ENCODE assay signal across 26 cellular contexts in the genomic region with DNA sequence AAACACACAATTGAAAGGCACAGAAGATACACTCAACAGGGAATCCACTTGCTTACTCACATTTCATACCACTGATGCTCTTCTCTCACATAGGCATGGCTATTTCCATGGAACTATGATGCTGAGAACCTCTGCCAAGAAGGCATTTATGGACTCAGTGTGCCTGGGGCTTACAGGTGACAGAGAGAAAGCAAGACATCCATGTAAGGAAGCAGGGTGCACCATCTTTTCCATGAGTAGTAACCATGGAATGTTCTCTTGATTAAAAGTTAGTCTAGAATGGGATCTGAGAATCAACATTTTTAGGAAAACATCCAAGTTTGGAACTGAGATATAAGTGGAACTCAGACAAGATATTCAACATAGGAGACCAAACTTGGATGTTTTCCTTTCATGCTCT. TPM values are rescaled to one million over a fixed set of nuclear protein-coding genes. Genes with fewer than 3 reads are reported as not detected.
DNase-seq lines count a peak whose midpoint lies in the region; ATAC-seq and TF ChIP-seq lines count a peak whose summit lies in the region.
"Had no signal": no experiment of that assay in that cellular context is flagged by ENCODE, and none has a peak within 500 bp of the region (broad histone marks: within the 10 kb centered on the region; RNA-seq: fewer than 3 reads in every experiment).

No MANE protein-coding gene starts in this region.

- H3K4me3 ChIP-seq in BJ (ENCODE audit: low read depth, low read length) = no peak overlapping the region
- no peak overlapping the region for H3K4me3 ChIP-seq in osteoblast (ENCODE audit: insufficient read depth, low read length)
- H3K4me3 ChIP-seq: colonic mucosa, left lung, suprapubic skin had no signal

- H3K36me3 ChIP-seq in BJ (ENCODE audit: control insufficient read depth, insufficient read depth, low read length) (no peaks in the 10 kb centered on the region), osteoblast (ENCODE audit: insufficient read depth, low read length) (no peaks in the 10 kb centered on the region)
- H3K36me3 ChIP-seq: BE2C, colonic mucosa, left lung, suprapubic skin had no signal

- POLR2A ChIA-PET in BJ (lab: Charles Lee) = no interaction called here

- H3K36me3 Mint-ChIP-seq in progenitor cell of endocrine pancreas (ENCODE audit: insufficient read depth) = no peaks in the 10 kb centered on the region

- TF ChIP-seq CTCF in BJ (IDR thresholded peaks at IDR 0.05; ENCODE audit: insufficient read depth, low read depth, low read length) (no peak), osteoblast (IDR thresholded peaks at IDR 0.05; ENCODE audit: extremely low read depth, low read depth, low read length) (no peak), progenitor cell of endocrine pancreas (IDR thresholded peaks at IDR 0.05; ENCODE audit: unreplicated experiment) (no peak)

- H4K20me1 ChIP-seq in osteoblast (ENCODE audit: insufficient read depth, low read length) = no peaks in the 10 kb centered on the region

- H3K27me3 Mint-ChIP-seq in progenitor cell of endocrine pancreas = no peaks in the 10 kb centered on the region
- H3K27me3 Mint-ChIP-seq: activated B cell treated with CpG ODN at 0.5 μM for 24 hours; activated CD4-positive, alpha-beta memory T cell treated with anti-CD3 and anti-CD28 coated beads, Interleukin-2, amount 10 ng/mL, durations not matched to agents 7 days and 5 days; IgD-negative memory B cell had no signal

- H3K4me2 ChIP-seq in osteoblast (ENCODE audit: insufficient read depth, low read length) = no peak overlapping the region

- DNase-seq in BJ (ENCODE audit: low read depth) = peak; percentile 18
- peak; percentile 22 for DNase-seq in LHCN-M2 (ENCODE audit: low read depth)
- peak; percentile 18 for DNase-seq in dedifferentiated amniotic fluid mesenchymal stem cell (ENCODE audit: extremely low spot score)
- no peak for DNase-seq in osteoblast (ENCODE audit: insufficient read length, low spot score, missing footprints)
- no peak for DNase-seq in G401 (ENCODE audit: low spot score)
- no peak for DNase-seq in progenitor cell of endocrine pancreas (ENCODE audit: low spot score, unreplicated experiment)
- DNase-seq: activated B cell treated with CpG ODN at 0.5 μM for 24 hours; activated CD4-positive, alpha-beta memory T cell treated with anti-CD3 and anti-CD28 coated beads, Interleukin-2, amount 10 ng/mL, durations not matched to agents 7 days and 5 days; activated naive CD4-positive, alpha-beta T cell treated with Interleukin-2 at 50 U/mL for 16 hours; activated T-cell treated with anti-CD3 and anti-CD28 coated beads, Interleukin-2, amount 50 U/mL, for 1 hour; anterior cingulate cortex; BE2C; Calu3; colonic mucosa; left lung; NCI-H1694 treated with DMSO at 0.1 percent for 48 hours; NCI-H2227 treated with DMSO at 0.1 percent for 48 hours; retina; stimulated activated CD4-positive, alpha-beta T cell treated with anti-CD3 and anti-CD28 coated beads, Interleukin-15, amount 100 ng/mL, for 24 hours had no signal

- peak overlapping the region; percentile 1 for H2AFZ ChIP-seq in osteoblast (ENCODE audit: low read length)

- no peak overlapping the region for H3K4me3 Mint-ChIP-seq in progenitor cell of endocrine pancreas (ENCODE audit: low read depth)
- H3K4me3 Mint-ChIP-seq: activated B cell treated with CpG ODN at 0.5 μM for 24 hours; activated CD4-positive, alpha-beta memory T cell treated with anti-CD3 and anti-CD28 coated beads, Interleukin-2, amount 10 ng/mL, durations not matched to agents 7 days and 5 days; IgD-negative memory B cell; T-helper 2 cell treated with Interferon-gamma antibody and Interleukin-4, amounts not matched to agents 5 μg/mL and 100 μg/mL, for 36 hours had no signal

- H3K79me2 ChIP-seq in osteoblast (ENCODE audit: insufficient read depth, low read length) = no peaks in the 10 kb centered on the region

- no peaks in the 10 kb centered on the region for H3K9me3 ChIP-seq in osteoblast (ENCODE audit: low read depth, low read length)
- H3K9me3 ChIP-seq: BE2C, colonic mucosa, left lung, suprapubic skin had no signal

- CTCF ChIA-PET in BJ (lab: Yijun Ruan, JAX) = no interaction called here

- ATAC-seq in HG02759 (IDR thresholded peaks at IDR 0.05; ENCODE audit: unreplicated experiment) = no peak

- H3K27me3 ChIP-seq in BJ (ENCODE audit: control insufficient read depth, insufficient read depth, low read length) = no peaks in the 10 kb centered on the region
- no peaks in the 10 kb centered on the region for H3K27me3 ChIP-seq in osteoblast (ENCODE audit: insufficient read depth, low read length)
- H3K27me3 ChIP-seq: BE2C, colonic mucosa, left lung, suprapubic skin had no signal

- in situ Hi-C loops in G401 (cut with HindIII; ENCODE audit: low sequenced_read_pairs) = no loop called here

- peaks cover 7% of the 10 kb centered on the region for H3K4me1 Mint-ChIP-seq in progenitor cell of endocrine pancreas (ENCODE audit: low read depth)
- H3K4me1 Mint-ChIP-seq: activated CD4-positive, alpha-beta memory T cell treated with anti-CD3 and anti-CD28 coated beads, Interleukin-2, amount 10 ng/mL, durations not matched to agents 7 days and 5 days had no signal

- no peak overlapping the region for H3K27ac ChIP-seq in osteoblast (ENCODE audit: low read depth, low read length)
- H3K27ac ChIP-seq: colonic mucosa, HL-60, suprapubic skin had no signal

- H3K9me3 Mint-ChIP-seq in progenitor cell of endocrine pancreas (ENCODE audit: low read depth) = no peaks in the 10 kb centered on the region
- H3K9me3 Mint-ChIP-seq: activated B cell treated with CpG ODN at 0.5 μM for 24 hours; activated CD4-positive, alpha-beta memory T cell treated with anti-CD3 and anti-CD28 coated beads, Interleukin-2, amount 10 ng/mL, durations not matched to agents 7 days and 5 days; IgD-negative memory B cell; T-helper 2 cell treated with Interferon-gamma antibody and Interleukin-4, amounts not matched to agents 5 μg/mL and 100 μg/mL, for 36 hours had no signal

- H3K4me1 ChIP-seq in osteoblast (ENCODE audit: insufficient read depth, low read length) = peaks cover 9% of the 10 kb centered on the region
- H3K4me1 ChIP-seq: BE2C, colonic mucosa, left lung, suprapubic skin had no signal

- no peak overlapping the region for H3K27ac Mint-ChIP-seq in progenitor cell of endocrine pancreas
- H3K27ac Mint-ChIP-seq: activated B cell treated with CpG ODN at 0.5 μM for 24 hours; activated CD4-positive, alpha-beta memory T cell treated with anti-CD3 and anti-CD28 coated beads, Interleukin-2, amount 10 ng/mL, durations not matched to agents 7 days and 5 days; IgD-negative memory B cell; T-helper 2 cell treated with Interferon-gamma antibody and Interleukin-4, amounts not matched to agents 5 μg/mL and 100 μg/mL, for 36 hours had no signal

RNA-seq across cellular contexts. Expression of a gene that starts 52.5 kb away (rescaled TPM):
- not detected in 2 replicates for polyA plus RNA-seq in BJ (2011; rRNA removed)
- not detected in 2 replicates for polyA minus RNA-seq in BJ (2011; rRNA and poly(A)+ RNA removed)
- total RNA-seq in LHCN-M2 (2014; rRNA removed) (0.06 and 0.11 TPM in 2 replicates), osteoblast (0.29 and 0.36 TPM in 2 replicates), progenitor cell of endocrine pancreas (16.1 and 21.3 TPM in 2 replicates)
- polyA plus RNA-seq in LHCN-M2 (2012) = 0.01 TPM
- not detected in 2 replicates for total RNA-seq in G401 (2014; rRNA removed; shearing (Covaris generic))
- total RNA-seq: endothelial cell of umbilical vein, glomerular endothelial cell had no signal
- polyA plus RNA-seq: endothelial cell of umbilical vein had no signal

Comparison
In these comparisons a context has a peak if more than half of its experiments do, and no peak if none do; other contexts are left out.
1. DNase-seq: peak in BJ (single experiment), LHCN-M2 (single experiment) and dedifferentiated amniotic fluid mesenchymal stem cell (single experiment); none in osteoblast (single experiment), G401 (single experiment) and progenitor cell of endocrine pancreas (single experiment).
2. RNA of a gene that starts 52.5 kb away (total RNA-seq): 16.1 to 21.3 TPM in progenitor cell of endocrine pancreas; 0.29 to 0.36 TPM in osteoblast, 0.06 to 0.11 TPM in LHCN-M2 and not detected in G401; every median in the first group is over 10 times any median in the second.